In the genomic region with DNA sequence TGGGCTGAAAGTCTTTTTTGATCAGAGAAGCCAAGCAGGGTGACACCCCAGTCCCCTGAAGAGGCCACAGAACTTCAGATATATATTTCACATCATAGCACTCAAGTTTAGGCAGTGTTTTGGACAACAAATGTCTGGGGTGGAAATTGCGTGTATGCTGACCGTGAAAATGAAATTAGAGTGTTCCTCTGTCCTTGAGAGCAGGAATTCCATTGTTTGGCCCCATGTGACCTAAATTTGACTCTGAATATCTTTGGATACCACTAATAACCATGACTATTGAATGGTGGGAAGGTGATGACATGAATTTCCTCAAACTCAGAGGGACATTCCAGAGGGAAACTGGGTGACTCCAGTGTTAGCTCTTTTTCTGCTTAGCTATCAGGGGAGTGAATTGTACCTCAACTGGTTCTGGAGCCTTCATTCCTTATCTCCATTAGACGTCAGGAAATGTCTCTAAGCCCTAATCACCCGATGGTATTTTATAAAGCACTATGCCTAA, we compare ENCODE assay signal across 26 cellular contexts.
A peak's percentile ranks its signal among the peaks of the same experiment; 100 is the strongest.
DNase-seq lines count a peak whose midpoint lies in the region; ATAC-seq and TF ChIP-seq lines count a peak whose summit lies in the region.
"Had no signal": no experiment of that assay in that cellular context is flagged by ENCODE, and none has a peak within 500 bp of the region (broad histone marks: within the 10 kb centered on the region; RNA-seq: fewer than 3 reads in every experiment).

No MANE protein-coding gene starts in this region.

- H3K9me3 ChIP-seq in adrenal gland (replicated peaks in 1 of 3): no peaks in the 10 kb centered on the region
- H3K9me3 ChIP-seq: gastrocnemius medialis, right atrium auricular region had no signal

- intact Hi-C loops in adrenal gland (cut with DNase I) (loop anchor here in 1 of 2 donors (5.0 kb wide), 1 partner anchor 51 kb away; no protein-coding TSS in a partner anchor), posterior vena cava (cut with DNase I) (no loop called here)

- peaks cover 43% of the 10 kb centered on the region for H3K4me1 Mint-ChIP-seq in HFFc6 (ENCODE audit: low read depth)
- H3K4me1 Mint-ChIP-seq: activated B cell treated with CpG ODN at 0.5 μM for 24 hours; activated naive CD8-positive, alpha-beta T cell treated with anti-CD3 and anti-CD28 coated beads, Interleukin-2, amount 10 ng/mL, durations not matched to agents 7 days and 5 days; naive B cell had no signal

- ATAC-seq in GM18511 (IDR thresholded peaks at IDR 0.05; ENCODE audit: unreplicated experiment): no peak
- ATAC-seq in GM19467 (IDR thresholded peaks at IDR 0.05; ENCODE audit: unreplicated experiment): no peak

- H3K27ac Mint-ChIP-seq in HFFc6: peak overlapping the region; percentile 77
- H3K27ac Mint-ChIP-seq: activated B cell treated with CpG ODN at 0.5 μM for 24 hours; activated naive CD8-positive, alpha-beta T cell treated with anti-CD3 and anti-CD28 coated beads, Interleukin-2, amount 10 ng/mL, durations not matched to agents 7 days and 5 days; naive B cell had no signal

- H3K4me3 Mint-ChIP-seq in HFFc6: peak overlapping the region; percentile 16; the same call in 1 of the 2 replicates
- H3K4me3 Mint-ChIP-seq: activated B cell treated with CpG ODN at 0.5 μM for 24 hours; activated naive CD8-positive, alpha-beta T cell treated with anti-CD3 and anti-CD28 coated beads, Interleukin-2, amount 10 ng/mL, durations not matched to agents 7 days and 5 days; H9; naive B cell had no signal

- TF ChIP-seq CTCF in HFFc6 (IDR thresholded peaks at IDR 0.05) (no peak), adrenal gland (IDR thresholded peaks at IDR 0.05) (no peak)

- whole genome bisulfite sequencing in adrenal gland, 4 donors: 32 to 39% (median 33%) methylated on average over 4 of the region's 4 CpGs

- H3K36me3 Mint-ChIP-seq in HFFc6 (ENCODE audit: low read depth): peaks cover 33% of the 10 kb centered on the region
- H3K36me3 Mint-ChIP-seq: activated naive CD8-positive, alpha-beta T cell treated with anti-CD3 and anti-CD28 coated beads, Interleukin-2, amount 10 ng/mL, durations not matched to agents 7 days and 5 days; naive B cell had no signal

- no peak overlapping the region for H3K4me3 ChIP-seq in adrenal gland
- H3K4me3 ChIP-seq: dorsolateral prefrontal cortex, gastrocnemius medialis, right atrium auricular region had no signal

- H3K27me3 ChIP-seq in adrenal gland: no peaks in the 10 kb centered on the region
- H3K27me3 ChIP-seq: gastrocnemius medialis, right atrium auricular region had no signal

- peaks cover 21% of the 10 kb centered on the region for H3K9me3 Mint-ChIP-seq in HFFc6

- no peak for TF ChIP-seq POLR2A in adrenal gland (IDR thresholded peaks at IDR 0.05)

- DNase-seq in AG08395 (ENCODE audit: low spot score): peak; percentile 44
- peak; percentile 77 for DNase-seq in HFFc6
- peak; percentile 98 to 99 for DNase-seq in dermis microvascular lymphatic vessel endothelial cell (ENCODE audit: low read depth in 2 of 2)
- DNase-seq in lung microvascular endothelial cell (ENCODE audit: low read depth in 2 of 2): peak; percentile 98 to 99
- no peak for DNase-seq in adrenal gland
- no peak for DNase-seq in posterior vena cava (ENCODE audit: low spot score)
- DNase-seq: activated B cell treated with CpG ODN at 0.5 μM for 24 hours; activated CD4-positive, alpha-beta T cell treated with anti-CD3 and anti-CD28 coated beads, Interleukin-2, amount 50 U/mL, for 48 hours; activated effector memory CD4-positive, alpha-beta T cell treated with Interleukin-2 at 50 U/mL for 16 hours; activated naive CD8-positive, alpha-beta T cell treated with anti-CD3 and anti-CD28 coated beads, Interleukin-2, amount 10 ng/mL, durations not matched to agents 7 days and 5 days; C1 segment of cervical spinal cord; dorsolateral prefrontal cortex; gastrocnemius medialis; H9; kidney glomerular epithelial cell; mesendoderm; naive B cell; NCI-H2029; NCI-H345; NCI-H774; occipital lobe; stimulated activated CD8-positive, alpha-beta memory T cell treated with anti-CD3 and anti-CD28 coated beads, Interleukin-4, amount 100 ng/mL, for 48 hours had no signal

- no peaks in the 10 kb centered on the region for H3K4me1 ChIP-seq in adrenal gland (replicated peaks in 1 of 2)
- H3K4me1 ChIP-seq: gastrocnemius medialis, right atrium auricular region had no signal

- no peak overlapping the region for H3K27ac ChIP-seq in adrenal gland
- H3K27ac ChIP-seq: dorsolateral prefrontal cortex, gastrocnemius medialis, KMS-11, right atrium auricular region had no signal

- no peaks in the 10 kb centered on the region; the same call in 1 of the 2 replicates for H3K27me3 Mint-ChIP-seq in HFFc6 (ENCODE audit: insufficient read depth)

- no peaks in the 10 kb centered on the region for H3K36me3 ChIP-seq in adrenal gland (replicated peaks in 1 of 2)
- H3K36me3 ChIP-seq: gastrocnemius medialis, right atrium auricular region had no signal

Comparison
In these comparisons a context has a peak if more than half of its experiments do, and no peak if none do; other contexts are left out.
1. DNase-seq: peak in AG08395 (single experiment), HFFc6 (single experiment), dermis microvascular lymphatic vessel endothelial cell (2 of 2) and lung microvascular endothelial cell (2 of 2); none in adrenal gland (0 of 7) and posterior vena cava (single experiment).